ENCODE assay signal across 29 cellular contexts in genomic region chr10:80392250-80392649, GRCh38. TPM values are rescaled to one million over a fixed set of nuclear protein-coding genes. Genes with fewer than 3 reads are reported as not detected.
"Had no signal": no experiment of that assay in that cellular context is flagged by ENCODE, and none has a peak within 500 bp of the region (broad histone marks: within the 10 kb centered on the region; RNA-seq: fewer than 3 reads in every experiment).

No MANE protein-coding gene starts in this region.

- H3K4me1 Mint-ChIP-seq: activated CD4-positive, alpha-beta T cell treated with anti-CD3 and anti-CD28 coated beads for 36 hours; activated naive CD8-positive, alpha-beta T cell treated with anti-CD3 and anti-CD28 coated beads for 36 hours; endodermal cell; naive B cell; neural crest cell; stimulated activated effector memory CD8-positive, alpha-beta T cell treated with anti-CD3 and anti-CD28 coated beads, Interleukin-12 subunit alpha, Interleukin-12 subunit beta, amount 100 ng/mL, for 72 hours had no signal

- ATAC-seq: body of pancreas; gastroesophageal sphincter; heart left ventricle; left ventricle myocardium superior; mucosa of descending colon; right cardiac atrium; stimulated activated effector memory CD8-positive, alpha-beta T cell treated with anti-CD3 and anti-CD28 coated beads, Interleukin-12 subunit alpha, Interleukin-12 subunit beta, amount 100 ng/mL, for 72 hours had no signal

- H3K27ac Mint-ChIP-seq: activated CD4-positive, alpha-beta T cell treated with anti-CD3 and anti-CD28 coated beads for 36 hours; activated naive CD8-positive, alpha-beta T cell treated with anti-CD3 and anti-CD28 coated beads for 36 hours; endodermal cell; naive B cell; progenitor cell of endocrine pancreas; stimulated activated effector memory CD8-positive, alpha-beta T cell treated with anti-CD3 and anti-CD28 coated beads, Interleukin-12 subunit alpha, Interleukin-12 subunit beta, amount 100 ng/mL, for 72 hours; type B pancreatic cell had no signal

- FAIRE-seq: colon, TTC549 had no signal

- H3K4me3 Mint-ChIP-seq: activated CD4-positive, alpha-beta T cell treated with anti-CD3 and anti-CD28 coated beads for 36 hours; activated naive CD8-positive, alpha-beta T cell treated with anti-CD3 and anti-CD28 coated beads for 36 hours; endodermal cell; naive B cell; neural crest cell; stimulated activated effector memory CD8-positive, alpha-beta T cell treated with anti-CD3 and anti-CD28 coated beads, Interleukin-12 subunit alpha, Interleukin-12 subunit beta, amount 100 ng/mL, for 72 hours; type B pancreatic cell had no signal

- H3K27me3 Mint-ChIP-seq: activated CD4-positive, alpha-beta T cell treated with anti-CD3 and anti-CD28 coated beads for 36 hours; activated naive CD8-positive, alpha-beta T cell treated with anti-CD3 and anti-CD28 coated beads for 36 hours; progenitor cell of endocrine pancreas; type B pancreatic cell had no signal

- H3K36me3 ChIP-seq: gastroesophageal sphincter, heart left ventricle, stomach had no signal

- H3K9me3 Mint-ChIP-seq: activated naive CD8-positive, alpha-beta T cell treated with anti-CD3 and anti-CD28 coated beads for 36 hours; endodermal cell; naive B cell; neural crest cell; stimulated activated effector memory CD8-positive, alpha-beta T cell treated with anti-CD3 and anti-CD28 coated beads, Interleukin-12 subunit alpha, Interleukin-12 subunit beta, amount 100 ng/mL, for 72 hours; type B pancreatic cell had no signal

- H3K27me3 ChIP-seq: body of pancreas, heart left ventricle had no signal

- DNase-seq: activated CD4-positive, alpha-beta T cell treated with anti-CD3 and anti-CD28 coated beads for 36 hours; activated CD4-positive, alpha-beta T cell treated with anti-CD3 and anti-CD28 coated beads, Interleukin-2, amount 50 U/mL, for 48 hours; activated naive CD4-positive, alpha-beta T cell; activated naive CD8-positive, alpha-beta T cell treated with anti-CD3 and anti-CD28 coated beads for 36 hours; activated T-cell treated with anti-CD3 and anti-CD28 coated beads for 4 hours; body of pancreas; caudate nucleus; endodermal cell; heart left ventricle; left ventricle myocardium superior; mesenchymal stem cell; mucosa of descending colon; naive B cell; right cardiac atrium; stimulated activated CD4-positive, alpha-beta T cell treated with anti-CD3 and anti-CD28 coated beads, Interleukin-4, amount 100 ng/mL, for 1 hour; stomach had no signal

- H3K36me3 Mint-ChIP-seq: activated naive CD8-positive, alpha-beta T cell treated with anti-CD3 and anti-CD28 coated beads for 36 hours; naive B cell; stimulated activated effector memory CD8-positive, alpha-beta T cell treated with anti-CD3 and anti-CD28 coated beads, Interleukin-12 subunit alpha, Interleukin-12 subunit beta, amount 100 ng/mL, for 72 hours; type B pancreatic cell had no signal

- H3K4me3 ChIP-seq: body of pancreas, gastroesophageal sphincter, heart left ventricle, mucosa of descending colon, skin epidermis, stomach had no signal

RNA-seq across cellular contexts. Expression of gene DYDC2, which starts 35.7 kb away (rescaled TPM):
- total RNA-seq: body of pancreas; gastroesophageal sphincter; heart left ventricle; left ventricle myocardium superior; mucosa of descending colon; omental fat pad; right cardiac atrium; stomach; T-helper 2 cell treated with Interferon-gamma antibody and Interleukin-4, amounts not matched to agents 100 ng/mL and 5 ng/mL, for 36 hours had no signal

RNA-seq across cellular contexts. Expression of gene DYDC1, which starts 35.7 kb away (rescaled TPM):
- total RNA-seq: activated CD4-positive, alpha-beta T cell treated with anti-CD3 and anti-CD28 coated beads for 36 hours; activated naive CD8-positive, alpha-beta T cell treated with anti-CD3 and anti-CD28 coated beads for 36 hours; body of pancreas; epithelial cell of proximal tubule; gastroesophageal sphincter; heart left ventricle; kidney epithelial cell; left ventricle myocardium superior; mucosa of descending colon; neural crest cell; omental fat pad; progenitor cell of endocrine pancreas; right cardiac atrium; stomach; T-helper 2 cell treated with Interferon-gamma antibody and Interleukin-4, amounts not matched to agents 100 ng/mL and 5 ng/mL, for 36 hours; temporal lobe had no signal
